ENCODE assay signal across 1 cellular context in the genomic region with DNA sequence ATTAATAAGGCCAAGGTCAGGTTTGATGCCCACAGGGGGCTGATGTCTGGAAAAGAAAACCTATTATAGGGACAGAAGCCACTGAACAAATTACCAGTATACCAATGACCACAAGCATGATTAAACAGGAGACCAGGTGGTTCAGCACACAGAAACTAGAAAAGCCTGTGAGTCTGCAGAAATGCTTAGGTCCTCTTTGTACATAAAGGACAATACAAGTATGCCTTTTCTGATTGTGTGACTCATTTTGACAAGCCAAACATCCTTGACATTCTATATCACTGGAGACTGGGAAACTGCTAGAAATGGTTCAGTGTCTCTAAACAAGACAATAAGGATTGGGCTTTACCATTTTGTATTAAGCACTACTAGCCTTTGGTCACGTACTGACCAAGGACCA.
TF ChIP-seq lines count a peak whose summit lies in the region.

No MANE protein-coding gene starts in this region.

TF ChIP-seq in GM12878, 131 proteins besides CTCF, POLR2A, EP300 and RAD21 (continued from another document):
- TF ChIP-seq, protein P1, sequence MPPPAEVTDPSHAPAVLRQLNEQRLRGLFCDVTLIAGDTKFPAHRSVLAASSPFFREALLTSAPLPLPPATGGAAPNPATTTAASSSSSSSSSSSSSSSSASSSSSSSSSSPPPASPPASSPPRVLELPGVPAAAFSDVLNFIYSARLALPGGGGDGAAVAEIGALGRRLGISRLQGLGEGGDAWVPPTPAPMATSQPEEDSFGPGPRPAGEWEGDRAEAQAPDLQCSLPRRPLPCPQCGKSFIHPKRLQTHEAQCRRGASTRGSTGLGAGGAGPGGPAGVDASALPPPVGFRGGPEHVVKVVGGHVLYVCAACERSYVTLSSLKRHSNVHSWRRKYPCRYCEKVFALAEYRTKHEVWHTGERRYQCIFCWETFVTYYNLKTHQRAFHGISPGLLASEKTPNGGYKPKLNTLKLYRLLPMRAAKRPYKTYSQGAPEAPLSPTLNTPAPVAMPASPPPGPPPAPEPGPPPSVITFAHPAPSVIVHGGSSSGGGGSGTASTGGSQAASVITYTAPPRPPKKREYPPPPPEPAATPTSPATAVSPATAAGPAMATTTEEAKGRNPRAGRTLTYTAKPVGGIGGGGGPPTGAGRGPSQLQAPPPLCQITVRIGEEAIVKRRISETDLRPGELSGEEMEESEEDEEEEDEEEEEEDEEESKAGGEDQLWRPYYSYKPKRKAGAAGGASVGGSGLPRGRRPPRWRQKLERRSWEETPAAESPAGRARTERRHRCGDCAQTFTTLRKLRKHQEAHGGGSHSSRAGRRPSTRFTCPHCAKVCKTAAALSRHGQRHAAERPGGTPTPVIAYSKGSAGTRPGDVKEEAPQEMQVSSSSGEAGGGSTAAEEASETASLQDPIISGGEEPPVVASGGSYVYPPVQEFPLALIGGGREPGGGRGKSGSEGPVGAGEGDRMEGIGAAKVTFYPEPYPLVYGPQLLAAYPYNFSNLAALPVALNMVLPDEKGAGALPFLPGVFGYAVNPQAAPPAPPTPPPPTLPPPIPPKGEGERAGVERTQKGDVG (CRISPR knock-in tag; IDR thresholded peaks at IDR 0.05) = no peak
- no peak for TF ChIP-seq IRF4 (IDR thresholded peaks at IDR 0.05; ENCODE audit: low read depth, low read length)
- TF ChIP-seq, protein P2, sequence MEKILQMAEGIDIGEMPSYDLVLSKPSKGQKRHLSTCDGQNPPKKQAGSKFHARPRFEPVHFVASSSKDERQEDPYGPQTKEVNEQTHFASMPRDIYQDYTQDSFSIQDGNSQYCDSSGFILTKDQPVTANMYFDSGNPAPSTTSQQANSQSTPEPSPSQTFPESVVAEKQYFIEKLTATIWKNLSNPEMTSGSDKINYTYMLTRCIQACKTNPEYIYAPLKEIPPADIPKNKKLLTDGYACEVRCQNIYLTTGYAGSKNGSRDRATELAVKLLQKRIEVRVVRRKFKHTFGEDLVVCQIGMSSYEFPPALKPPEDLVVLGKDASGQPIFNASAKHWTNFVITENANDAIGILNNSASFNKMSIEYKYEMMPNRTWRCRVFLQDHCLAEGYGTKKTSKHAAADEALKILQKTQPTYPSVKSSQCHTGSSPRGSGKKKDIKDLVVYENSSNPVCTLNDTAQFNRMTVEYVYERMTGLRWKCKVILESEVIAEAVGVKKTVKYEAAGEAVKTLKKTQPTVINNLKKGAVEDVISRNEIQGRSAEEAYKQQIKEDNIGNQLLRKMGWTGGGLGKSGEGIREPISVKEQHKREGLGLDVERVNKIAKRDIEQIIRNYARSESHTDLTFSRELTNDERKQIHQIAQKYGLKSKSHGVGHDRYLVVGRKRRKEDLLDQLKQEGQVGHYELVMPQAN (conservative IDR thresholded peaks at IDR 0.05) = no peak
